ENCODE assay signal across 9 cellular contexts in genomic region chr17:67244621-67245072, GRCh38. TPM values are rescaled to one million over a fixed set of nuclear protein-coding genes. Genes with fewer than 3 reads are reported as not detected.
DNase-seq lines count a peak whose midpoint lies in the region; ATAC-seq, FAIRE-seq and TF ChIP-seq lines count a peak whose summit lies in the region.
"Had no signal": no experiment of that assay in that cellular context is flagged by ENCODE, and none has a peak within 500 bp of the region (broad histone marks: within the 10 kb centered on the region; RNA-seq: fewer than 3 reads in every experiment).

No MANE protein-coding gene starts in this region.

- BruUV-seq in HCT116 (replicated peaks; lab: Mats Ljungman, UMichigan): no TSS peak

- no peaks in the 10 kb centered on the region for H3K27me3 ChIP-seq in HCT116 (ENCODE audit: insufficient read depth, low read length)
- peaks cover 2% of the 10 kb centered on the region for H3K27me3 ChIP-seq in mononuclear cell (ENCODE audit: insufficient read depth, low read length)
- H3K27me3 ChIP-seq in upper lobe of right lung: no peaks in the 10 kb centered on the region

- no peak overlapping the region for H2AFZ ChIP-seq in HCT116 (ENCODE audit: low read depth, low read length, poor library complexity, severe bottlenecking)

- no peaks in the 10 kb centered on the region for H3K9me2 ChIP-seq in HCT116 (ENCODE audit: insufficient read depth)

- peak overlapping the region; percentile 70 for H3K9ac ChIP-seq in HCT116 (ENCODE audit: low read length)

- H3K9me3 ChIP-seq in HCT116 (ENCODE audit: control insufficient read depth in 1 of 2, insufficient read depth in 1 of 2, low read depth in 1 of 2, low read length in 2 of 2): no peaks in the 10 kb centered on the region
- no peaks in the 10 kb centered on the region for H3K9me3 ChIP-seq in mononuclear cell (ENCODE audit: low read depth, low read length)
- no peaks in the 10 kb centered on the region for H3K9me3 ChIP-seq in upper lobe of right lung

- no peak for FAIRE-seq in RCC 7860 (lab: Jason Lieb, UNC)
- FAIRE-seq: TTC549 had no signal

- intact Hi-C loops in HCT116 (cut with micrococcal nuclease): no loop called here
- intact Hi-C loops in upper lobe of right lung (cut with DNase I): no loop called here

- TF ChIP-seq RAD21 in HCT116 (IDR thresholded peaks at IDR 0.05; ENCODE audit: low read depth): no peak

- RAD21 ChIA-PET in HCT116 (lab: Charles Lee; ENCODE audit: low non-redundant PET in 1 of 2, low total read pairs in 2 of 2, uncharacterized antibody in 2 of 2, unreplicated experiment in 2 of 2): no interaction called here

- peak overlapping the region; percentile 89 for H3K4me2 ChIP-seq in HCT116 (ENCODE audit: low read length)

- H3K27ac ChIP-seq in HCT116 (ENCODE audit: low read depth, low read length) (peak overlapping the region; percentile 65), upper lobe of right lung (peak overlapping the region; percentile 95)

- H3K4me3 ChIP-seq in GM08714 (ENCODE audit: low read length): peak overlapping the region; percentile 94
- H3K4me3 ChIP-seq in HCT116 (replicated peaks in 1 of 2; ENCODE audit: low read depth in 1 of 2, low read length in 2 of 2): peak overlapping the region; percentile 76 to 82
- peak overlapping the region; percentile 90 for H3K4me3 ChIP-seq in mononuclear cell (ENCODE audit: low read length)
- H3K4me3 ChIP-seq in upper lobe of right lung: peak overlapping the region; percentile 98

- ATAC-seq in HCT116: peak; percentile 27
- ATAC-seq in upper lobe of right lung: peak; percentile 30

- TF ChIP-seq CTCF in HCT116 (IDR thresholded peaks at IDR 0.05 in 2 of 3, conservative IDR thresholded peaks at IDR 0.05 in 1 of 3; ENCODE audit: borderline replicate concordance in 1 of 3, insufficient read depth in 1 of 3, low read depth in 2 of 3, low read length in 2 of 3) (no peak), upper lobe of right lung (IDR thresholded peaks at IDR 0.05) (no peak)

- POLR2A ChIA-PET in HCT116 (lab: Charles Lee): no interaction called here

- no peaks in the 10 kb centered on the region for H4K20me1 ChIP-seq in HCT116 (ENCODE audit: insufficient read depth)

- H3K36me3 ChIP-seq in HCT116 (ENCODE audit: control insufficient read depth in 1 of 2, insufficient read depth in 2 of 2, low read length in 2 of 2) (no peaks in the 10 kb centered on the region; a peak in 2 of 4 replicates), upper lobe of right lung (peaks cover 4% of the 10 kb centered on the region)

- CTCF ChIA-PET in HCT116 (lab: Charles Lee): no interaction called here

- DNase-seq in HCT116 (ENCODE audit: low read depth, low spot score) (no peak), OCI-M1 (lab: John Stamatoyannopoulos, UW) (peak; percentile 74), cortex of kidney (lab: John Stamatoyannopoulos, UW) (peak; percentile 51), upper lobe of right lung (peak; percentile 73), cerebellar cortex (ENCODE audit: low spot score) (no peak), RCC 7860 (ENCODE audit: low spot score) (no peak)

- TF ChIP-seq POLR2A in HCT116 (IDR thresholded peaks at IDR 0.05; ENCODE audit: borderline replicate concordance, extremely low read depth, insufficient read depth, insufficient read length): no peak

- peaks cover 44% of the 10 kb centered on the region for H3K79me2 ChIP-seq in HCT116 (ENCODE audit: insufficient read depth, low read length)

- peaks cover 17 to 29% of the 10 kb centered on the region in 2 experiments for H3K4me1 ChIP-seq in HCT116 (ENCODE audit: control insufficient read depth in 1 of 2, insufficient read depth in 2 of 2, low read length in 2 of 2)
- peaks cover 51% of the 10 kb centered on the region for H3K4me1 ChIP-seq in mononuclear cell (ENCODE audit: insufficient read depth, low read length)
- H3K4me1 ChIP-seq in upper lobe of right lung: peaks cover 50% of the 10 kb centered on the region

TF ChIP-seq in HCT116, 20 proteins besides CTCF, POLR2A, EP300 and RAD21:
- peak; percentile 60 for TF ChIP-seq EGR1 (IDR thresholded peaks at IDR 0.05; ENCODE audit: low read depth)
- peak; percentile 92 for TF ChIP-seq ZFX (IDR thresholded peaks at IDR 0.05)
- TF ChIP-seq EZH2 (IDR thresholded peaks at IDR 0.05): no peak
TF ChIP-seq in HCT116: peak in this region for 2.

RNA-seq across cellular contexts. Expression of gene HELZ, which starts 0.3 kb away (rescaled TPM):
- total RNA-seq in HCT116 (2021; ENCODE audit: unreplicated experiment): 40.5 TPM
- 7.5 and 7.6 TPM in 2 replicates for polyA plus RNA-seq in HCT116 (2012)
- 247 TPM for total RNA-seq in mononuclear cell
- total RNA-seq in upper lobe of right lung: 72.5 TPM

Comparison
In these comparisons a context has a peak if more than half of its experiments do, and no peak if none do; other contexts are left out.
1. DNase-seq: peak in OCI-M1 (single experiment), cortex of kidney (single experiment) and upper lobe of right lung (single experiment); none in HCT116 (single experiment), cerebellar cortex (single experiment) and RCC 7860 (single experiment).
2. Peak in every context shown above with its lines, with median percentiles within 50 percentile points of each other: H3K4me3 ChIP-seq.